ENCODE assay signal across 10 cellular contexts in the genomic region with DNA sequence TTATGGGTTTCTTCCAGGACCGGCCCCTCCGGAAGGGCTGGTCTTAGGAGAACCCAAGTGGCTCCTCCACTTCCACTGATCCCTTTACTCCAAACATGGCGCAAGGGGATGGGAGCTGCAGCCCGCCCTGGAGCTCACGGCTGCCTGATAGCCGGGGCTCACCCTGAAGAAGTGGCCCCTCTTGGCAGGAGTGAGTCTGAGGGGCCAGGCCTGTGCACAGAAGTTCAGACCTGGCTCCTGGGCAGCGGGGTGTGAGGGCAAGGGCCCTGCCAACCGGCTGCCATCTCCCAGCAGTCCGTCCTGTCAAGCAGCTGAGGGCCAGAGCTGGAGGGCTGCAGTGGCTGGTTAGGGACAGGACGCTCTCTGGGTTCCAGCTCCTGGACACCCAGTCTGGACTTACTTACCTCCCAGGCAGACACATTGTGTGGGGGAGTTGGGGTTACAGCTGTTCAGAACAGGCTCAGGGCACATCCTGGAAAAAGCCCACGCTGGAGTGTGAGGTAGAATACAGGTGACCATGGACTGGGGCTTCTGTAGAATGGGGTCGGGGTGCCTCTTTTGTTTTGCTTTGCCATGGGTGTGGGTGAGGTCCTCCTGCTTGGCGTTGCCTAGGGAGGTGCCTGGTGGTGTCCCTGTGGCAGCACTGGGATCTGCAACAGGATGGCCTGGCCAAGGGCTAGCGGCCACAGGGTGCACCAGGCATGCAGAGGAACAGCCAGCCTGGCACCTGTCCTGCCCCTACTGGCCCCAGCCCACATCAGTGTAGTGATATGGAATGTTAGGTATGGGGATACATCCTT.
DNase-seq lines count a peak whose midpoint lies in the region; ATAC-seq and TF ChIP-seq lines count a peak whose summit lies in the region.
"Had no signal": no experiment of that assay in that cellular context is flagged by ENCODE, and none has a peak within 500 bp of the region (broad histone marks: within the 10 kb centered on the region; RNA-seq: fewer than 3 reads in every experiment).

No MANE protein-coding gene starts in this region.

- no peak overlapping the region for H3K4me3 ChIP-seq in breast epithelium
- no peak overlapping the region for H3K4me3 ChIP-seq in mammary epithelial cell (replicated peaks in 1 of 3; ENCODE audit: insufficient read depth in 1 of 3, low read depth in 2 of 3, low read length in 3 of 3)
- H3K4me3 ChIP-seq in transverse colon: no peak overlapping the region

- H3K36me3 Mint-ChIP-seq in central memory CD8-positive, alpha-beta T cell (ENCODE audit: insufficient read depth): peaks cover 40% of the 10 kb centered on the region
- no peaks in the 10 kb centered on the region for H3K36me3 Mint-ChIP-seq in naive B cell
- peaks cover 53 to 61% of the 10 kb centered on the region in 2 donors for H3K36me3 Mint-ChIP-seq in CD14-positive monocyte

- H3K36me3 ChIP-seq in breast epithelium (no peaks in the 10 kb centered on the region), mammary epithelial cell (ENCODE audit: insufficient read depth, low read length) (no peaks in the 10 kb centered on the region), transverse colon (peaks cover 0 to 26% (median 2%) of the 10 kb centered on the region in 4 donors)

- H2AFZ ChIP-seq in mammary epithelial cell (ENCODE audit: low read depth, low read length): no peak overlapping the region

- ATAC-seq in central memory CD8-positive, alpha-beta T cell (replicated peaks; ENCODE audit: extremely low read depth, poor library complexity, severe bottlenecking): no peak
- ATAC-seq in naive B cell (ENCODE audit: low read depth in 2 of 2): no peak

- H3K79me2 ChIP-seq in mammary epithelial cell (ENCODE audit: insufficient read depth, low read length): no peaks in the 10 kb centered on the region

- H3K9me3 Mint-ChIP-seq in central memory CD8-positive, alpha-beta T cell: no peaks in the 10 kb centered on the region
- H3K9me3 Mint-ChIP-seq in naive B cell (no peaks in the 10 kb centered on the region), CD14-positive monocyte (peaks cover 0 to 2% (median 0%) of the 10 kb centered on the region in 7 donors)

- TF ChIP-seq POLR2A in breast epithelium (IDR thresholded peaks at IDR 0.05): no peak
- TF ChIP-seq POLR2A in transverse colon (IDR thresholded peaks at IDR 0.05): no peak

- H3K27me3 ChIP-seq in breast epithelium: no peaks in the 10 kb centered on the region
- H3K27me3 ChIP-seq in mammary epithelial cell (ENCODE audit: insufficient read depth, low read length): no peaks in the 10 kb centered on the region
- no peaks in the 10 kb centered on the region for H3K27me3 ChIP-seq in transverse colon

- intact Hi-C loops in breast epithelium (cut with DNase I; ENCODE audit: low total_unique reads) (no loop called here), mammary epithelial cell (cut with micrococcal nuclease) (no loop called here), transverse colon (cut with DNase I; ENCODE audit: low total_unique reads) (no loop called here), CD14-positive monocyte (cut with micrococcal nuclease) (no loop called here)

- TF ChIP-seq CTCF in breast epithelium (IDR thresholded peaks at IDR 0.05) (no peak), mammary epithelial cell (conservative IDR thresholded peaks at IDR 0.05 in 1 of 2, IDR thresholded peaks at IDR 0.05 in 1 of 2; ENCODE audit: extremely low read depth in 1 of 2, insufficient read depth in 1 of 2, low read depth in 1 of 2, low read length in 2 of 2) (no peak), transverse colon (IDR thresholded peaks at IDR 0.05) (no peak), CD14-positive monocyte (IDR thresholded peaks at IDR 0.05) (no peak)

- no peak overlapping the region for H3K9ac ChIP-seq in mammary epithelial cell (ENCODE audit: insufficient read depth, low read length)

- H3K4me1 ChIP-seq in breast epithelium (peaks cover 0 to 20% of the 10 kb centered on the region in 2 donors), mammary epithelial cell (ENCODE audit: insufficient read depth, low read length) (peaks cover 5% of the 10 kb centered on the region), transverse colon (peaks cover 0 to 16% (median 10%) of the 10 kb centered on the region in 4 donors)

- no peaks in the 10 kb centered on the region for H4K20me1 ChIP-seq in mammary epithelial cell (ENCODE audit: insufficient read depth, low read length)

- in situ Hi-C loops in mammary epithelial cell (cut with MboI; ENCODE audit: low sequenced_read_pairs in 2 of 2): no loop called here
- in situ Hi-C loops in transverse colon (cut with MboI; ENCODE audit: low pct_ligation_motif_present in 1 of 4, low pct_unique_long_range_greater_than_20kb in 1 of 4, low sequenced_read_pairs in 3 of 4): no loop called here

- DNase-seq in breast epithelium (ENCODE audit: low spot score in 2 of 2) (no peak), mammary epithelial cell (no peak), naive B cell (no peak), transverse colon (peak; percentile 6), NCI-H345 (lab: John Stamatoyannopoulos, UW) (no peak), CD14-positive monocyte (ENCODE audit: low spot score) (no peak), mucosa of gallbladder (ENCODE audit: low spot score) (no peak)
- no peak for DNase-seq in central memory CD8-positive, alpha-beta T cell (ENCODE audit: low spot score in 2 of 2)
- DNase-seq: NCI-H82, SIG-M5 had no signal

- H3K4me1 Mint-ChIP-seq in central memory CD8-positive, alpha-beta T cell: peaks cover 23% of the 10 kb centered on the region
- H3K4me1 Mint-ChIP-seq in naive B cell (peaks cover 31 to 50% (median 40%) of the 10 kb centered on the region in 3 donors), CD14-positive monocyte (peaks cover 34% of the 10 kb centered on the region)

- dilution Hi-C loops in mammary epithelial cell (cut with HindIII; ENCODE audit: low sequenced_read_pairs): no loop called here

- H3K4me2 ChIP-seq in mammary epithelial cell (ENCODE audit: insufficient read depth, low read depth, low read length): no peak overlapping the region

- BruUV-seq in mammary epithelial cell (replicated peaks; lab: Mats Ljungman, UMichigan): no TSS peak

- peak overlapping the region; percentile 41 for H3K27ac Mint-ChIP-seq in central memory CD8-positive, alpha-beta T cell (ENCODE audit: low read depth)
- H3K27ac Mint-ChIP-seq in naive B cell (peak overlapping the region; percentile 24 to 56 (median 46)), CD14-positive monocyte (peak overlapping the region in 2 of 7 donors; percentile 5 to 27)

- no peak for TF ChIP-seq EP300 in transverse colon (IDR thresholded peaks at IDR 0.05; ENCODE audit: low read depth)

- H3K27ac ChIP-seq in breast epithelium (peak overlapping the region; percentile 58), mammary epithelial cell (ENCODE audit: insufficient read depth, low read depth, low read length) (no peak overlapping the region), transverse colon (no peak overlapping the region)

- 33% methylated on average over 13 of the region's 14 CpGs for WGBS in mammary epithelial cell (ENCODE audit: low coverage, missing lambda C conversion rate)
- 90% methylated on average over 14 of the region's 14 CpGs; no CpG with 5 or more reads in 1 of the 2 donors for WGBS in transverse colon (ENCODE audit: low coverage in 1 of 2), 2 donors

- H3K9me3 ChIP-seq in breast epithelium: no peaks in the 10 kb centered on the region
- H3K9me3 ChIP-seq in mammary epithelial cell (replicated peaks; ENCODE audit: insufficient read depth, low read length): no peaks in the 10 kb centered on the region
- H3K9me3 ChIP-seq in transverse colon: no peaks in the 10 kb centered on the region

- CTCF ChIA-PET in mammary epithelial cell (lab: Charles Lee; ENCODE audit: low non-redundant PET): no interaction called here

- H3K4me3 Mint-ChIP-seq in central memory CD8-positive, alpha-beta T cell: no peak overlapping the region
- H3K4me3 Mint-ChIP-seq in naive B cell: no peak overlapping the region
- no peak overlapping the region for H3K4me3 Mint-ChIP-seq in CD14-positive monocyte

- H3K27me3 Mint-ChIP-seq in central memory CD8-positive, alpha-beta T cell: no peaks in the 10 kb centered on the region
- H3K27me3 Mint-ChIP-seq in naive B cell: no peaks in the 10 kb centered on the region
- peaks cover 0 to 4% (median 0%) of the 10 kb centered on the region in 3 donors for H3K27me3 Mint-ChIP-seq in CD14-positive monocyte (ENCODE audit: low read depth in 3 of 3)

Comparison
In these comparisons a context has a peak if more than half of its experiments do, and no peak if none do; other contexts are left out.
1. H3K27ac ChIP-seq: peak in breast epithelium (2 of 2); none in mammary epithelial cell (single experiment) and transverse colon (0 of 4).